1 cellular context compared by ENCODE assay signal in the genomic region with DNA sequence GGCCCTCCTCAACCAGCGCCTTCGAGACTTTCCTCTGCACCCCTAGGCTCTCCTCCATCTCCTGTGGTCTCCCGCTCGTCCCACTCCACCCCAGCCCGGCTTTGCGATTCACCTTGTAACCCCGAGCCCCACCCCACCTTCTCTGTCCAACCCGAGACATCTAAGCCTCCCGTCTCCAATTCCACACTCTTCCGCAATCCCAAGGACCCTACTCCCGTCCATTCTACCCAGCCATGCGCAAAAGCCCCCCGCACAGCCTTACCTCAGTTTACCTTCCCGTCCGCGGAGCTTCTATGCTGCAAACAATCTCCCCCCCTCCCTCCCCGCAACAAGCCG.
TF ChIP-seq lines count a peak whose summit lies in the region.

No MANE protein-coding gene starts in this region.

TF ChIP-seq in IMR-90, 13 proteins besides CTCF, POLR2A, EP300 and RAD21:
- TF ChIP-seq MXI1 (IDR thresholded peaks at IDR 0.05; ENCODE audit: borderline replicate concordance, low read depth, low read length): 0 out of 2 replicates have a peak, but pooled peaks have one; percentile 6
- no peak for TF ChIP-seq CEBPB (IDR thresholded peaks at IDR 0.05; ENCODE audit: low read depth, low read length)
